ENCODE assay signal across 8 cellular contexts in genomic region chr12:76763746-76764675, GRCh38. TPM values are rescaled to one million over a fixed set of nuclear protein-coding genes. Genes with fewer than 3 reads are reported as not detected.
DNase-seq lines count a peak whose midpoint lies in the region; ATAC-seq and TF ChIP-seq lines count a peak whose summit lies in the region.

Gene ZDHHC17 (plus strand): TSS chr12:76764115. CDS start chr12:76764237, 122 bp downstream.

- peaks cover 1% of the 10 kb centered on the region for H3K36me3 Mint-ChIP-seq in T-helper 1 cell treated with Interleukin-12 subunit alpha and Interleukin-12 subunit beta and Interleukin-4 antibody, amounts not matched to agents 30 μg/mL and 1 μg/mL, for 36 hours (ENCODE audit: low read depth)
- H3K36me3 Mint-ChIP-seq in progenitor cell of endocrine pancreas (ENCODE audit: insufficient read depth) = no peaks in the 10 kb centered on the region

- H3K4me3 Mint-ChIP-seq in T-helper 1 cell treated with Interleukin-12 subunit alpha and Interleukin-12 subunit beta and Interleukin-4 antibody, amounts not matched to agents 30 μg/mL and 1 μg/mL, for 36 hours = peak within 1 kb of the TSS; percentile 98
- H3K4me3 Mint-ChIP-seq in progenitor cell of endocrine pancreas (ENCODE audit: low read depth) = peak within 1 kb of the TSS; percentile 99

- H3K4me1 ChIP-seq in left ventricle myocardium inferior = peaks cover 63% of the 10 kb centered on the region
- H3K4me1 ChIP-seq in upper lobe of right lung = peaks cover 36% of the 10 kb centered on the region

- H3K27me3 ChIP-seq in left ventricle myocardium inferior (ENCODE audit: low read depth) (no peaks in the 10 kb centered on the region), upper lobe of right lung (no peaks in the 10 kb centered on the region)

- peak; percentile 93 for ATAC-seq in GM18498 (IDR thresholded peaks at IDR 0.05; ENCODE audit: unreplicated experiment)
- ATAC-seq in HG02938 (IDR thresholded peaks at IDR 0.05; ENCODE audit: unreplicated experiment) = peak; percentile 86
- ATAC-seq in upper lobe of right lung = peak; percentile 96

- H3K27ac ChIP-seq in left ventricle myocardium inferior (replicated peaks) (peak within 1 kb of the TSS; percentile 94), upper lobe of right lung (peak within 1 kb of the TSS; percentile 98)

- intact Hi-C loops in left ventricle myocardium inferior (cut with micrococcal nuclease) = no loop called here
- intact Hi-C loops in upper lobe of right lung (cut with DNase I) = no loop called here

- H3K9me3 Mint-ChIP-seq in T-helper 1 cell treated with Interleukin-12 subunit alpha and Interleukin-12 subunit beta and Interleukin-4 antibody, amounts not matched to agents 30 μg/mL and 1 μg/mL, for 36 hours = no peaks in the 10 kb centered on the region
- H3K9me3 Mint-ChIP-seq in progenitor cell of endocrine pancreas (ENCODE audit: low read depth) = peaks cover 5% of the 10 kb centered on the region

- H3K4me3 ChIP-seq in left ventricle myocardium inferior = peak within 1 kb of the TSS; percentile 81
- H3K4me3 ChIP-seq in upper lobe of right lung = peak within 1 kb of the TSS; percentile 79

- peak within 1 kb of the TSS; percentile 94 for H3K27ac Mint-ChIP-seq in T-helper 1 cell treated with Interleukin-12 subunit alpha and Interleukin-12 subunit beta and Interleukin-4 antibody, amounts not matched to agents 30 μg/mL and 1 μg/mL, for 36 hours
- peak within 1 kb of the TSS; percentile 100 for H3K27ac Mint-ChIP-seq in progenitor cell of endocrine pancreas

- TF ChIP-seq CTCF in left ventricle myocardium inferior (IDR thresholded peaks at IDR 0.05; ENCODE audit: borderline replicate concordance) (no peak), progenitor cell of endocrine pancreas (IDR thresholded peaks at IDR 0.05; ENCODE audit: unreplicated experiment) (no peak), upper lobe of right lung (IDR thresholded peaks at IDR 0.05) (no peak)

- H3K4me1 Mint-ChIP-seq in T-helper 1 cell treated with Interleukin-12 subunit alpha and Interleukin-12 subunit beta and Interleukin-4 antibody, amounts not matched to agents 30 μg/mL and 1 μg/mL, for 36 hours (ENCODE audit: low read depth) = peaks cover 22% of the 10 kb centered on the region
- peaks cover 17% of the 10 kb centered on the region for H3K4me1 Mint-ChIP-seq in progenitor cell of endocrine pancreas (ENCODE audit: low read depth)

- no peaks in the 10 kb centered on the region for H3K9me3 ChIP-seq in left ventricle myocardium inferior (replicated peaks)
- no peaks in the 10 kb centered on the region for H3K9me3 ChIP-seq in upper lobe of right lung

- peaks cover 14% of the 10 kb centered on the region for H3K27me3 Mint-ChIP-seq in T-helper 1 cell treated with Interleukin-12 subunit alpha and Interleukin-12 subunit beta and Interleukin-4 antibody, amounts not matched to agents 30 μg/mL and 1 μg/mL, for 36 hours (ENCODE audit: low read depth)
- no peaks in the 10 kb centered on the region for H3K27me3 Mint-ChIP-seq in progenitor cell of endocrine pancreas

- H3K36me3 ChIP-seq in left ventricle myocardium inferior = no peaks in the 10 kb centered on the region
- no peaks in the 10 kb centered on the region for H3K36me3 ChIP-seq in upper lobe of right lung

- DNase-seq in NCI-H1694 treated with DMSO at 0.1 percent for 48 hours (lab: John Stamatoyannopoulos, UW) = peak; percentile 94
- DNase-seq in amniotic stem cell (lab: John Stamatoyannopoulos, UW) = peak; percentile 87
- DNase-seq in left ventricle myocardium inferior = peak; percentile 93
- DNase-seq in progenitor cell of endocrine pancreas (ENCODE audit: low spot score, unreplicated experiment) = peak; percentile 97
- DNase-seq in upper lobe of right lung = peak; percentile 97

RNA-seq across cellular contexts. Expression of gene ZDHHC17, which starts in this region (rescaled TPM):
- total RNA-seq in left ventricle myocardium inferior (17.0 TPM), progenitor cell of endocrine pancreas (65.7 and 69.2 TPM in 2 replicates), upper lobe of right lung (35.0 TPM)

Comparison
In these comparisons a context has a peak if more than half of its experiments do, and no peak if none do; other contexts are left out.
1. Peak in every context shown above with its lines: DNase-seq, ATAC-seq, H3K4me3 ChIP-seq and H3K27ac ChIP-seq.